Comparison of ENCODE assay signal across 20 cellular contexts in genomic region chr9:116358251-116358650, GRCh38.
"Had no signal": no experiment of that assay in that cellular context is flagged by ENCODE, and none has a peak within 500 bp of the region (broad histone marks: within the 10 kb centered on the region; RNA-seq: fewer than 3 reads in every experiment).

No MANE protein-coding gene starts in this region.

- DNase-seq: Kasumi-1, MM.1S, MV-4-11, NCI-H1048, NCI-H1105 treated with DMSO at 0.1 percent for 48 hours, NCI-H1417 treated with DMSO at 0.1 percent for 48 hours, NCI-H146, NCI-H1694 treated with DMSO at 0.1 percent for 48 hours, NCI-H1930, NCI-H2081, NCI-H2107, NCI-H2227 treated with DMSO at 0.1 percent for 48 hours, NCI-H524, NCI-H69, NCI-H774, PC-3, SHP77 had no signal

- H3K27ac Mint-ChIP-seq: IgD-negative memory B cell had no signal

- H3K36me3 Mint-ChIP-seq: IgD-negative memory B cell had no signal

- FAIRE-seq: HepG2, K562 had no signal

- H3K9me3 Mint-ChIP-seq: IgD-negative memory B cell had no signal

- H3K4me3 Mint-ChIP-seq: IgD-negative memory B cell had no signal

- H3K4me1 Mint-ChIP-seq: IgD-negative memory B cell had no signal
